11 cellular contexts compared by ENCODE assay signal in the genomic region with DNA sequence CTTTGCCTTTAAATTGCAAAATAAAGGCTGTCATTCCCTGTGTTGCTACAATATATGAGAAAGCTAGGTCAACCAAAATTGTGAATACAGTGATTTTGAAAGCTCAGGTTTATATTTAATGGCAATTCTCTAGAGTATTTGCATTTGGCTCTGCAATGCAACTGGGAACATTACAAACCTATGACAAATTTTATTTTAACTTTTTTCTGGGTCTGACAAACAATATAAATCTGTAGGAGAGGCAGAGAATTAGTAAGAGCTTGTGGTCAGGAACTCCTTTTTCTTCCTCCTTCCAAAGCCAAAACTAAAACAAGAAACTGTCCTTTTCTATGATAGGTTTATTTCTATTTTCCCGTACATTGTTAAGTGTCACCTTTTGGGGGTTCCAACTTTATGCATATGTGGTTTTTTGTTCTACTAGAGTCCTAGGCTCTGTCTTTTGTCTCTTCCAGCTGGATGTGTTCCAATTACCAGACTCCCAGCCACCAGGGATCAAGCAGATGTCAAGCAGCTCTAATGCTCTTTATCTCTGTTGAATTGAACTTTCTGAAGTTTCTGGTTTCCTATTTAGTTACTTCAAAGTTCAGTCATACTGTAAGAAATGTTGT.
DNase-seq lines count a peak whose midpoint lies in the region; ATAC-seq and TF ChIP-seq lines count a peak whose summit lies in the region.
"Had no signal": no experiment of that assay in that cellular context is flagged by ENCODE, and none has a peak within 500 bp of the region (broad histone marks: within the 10 kb centered on the region; RNA-seq: fewer than 3 reads in every experiment).

No MANE protein-coding gene starts in this region.

- DNase-seq in NCI-H1694 treated with DMSO at 0.1 percent for 48 hours (lab: John Stamatoyannopoulos, UW) (peak; percentile 25), NCI-H1694 (lab: John Stamatoyannopoulos, UW) (no peak), PC-3 (no peak), fibroblast of gingiva (ENCODE audit: low read depth) (peak; percentile 27), neural progenitor cell (ENCODE audit: low spot score) (peak; percentile 55), ACHN (no peak), NCI-H774 (lab: John Stamatoyannopoulos, UW) (no peak)
- DNase-seq in activated naive CD4-positive, alpha-beta T cell treated with anti-CD3 and anti-CD28 coated beads, Interleukin-2, amount 50 U/mL, for 16 hours = no peak
- DNase-seq: DMS79 treated with DMSO at 0.1 percent for 48 hours, left cardiac atrium had no signal

- POLR2A ChIA-PET in PC-3 (lab: Charles Lee; ENCODE audit: unreplicated experiment) = interaction anchor here (0.6 to 0.7 kb wide), 2 partner anchors 67 to 417 kb away, joined by 3 read pairs; no protein-coding TSS in a partner anchor

- no peaks in the 10 kb centered on the region for H3K9me3 ChIP-seq in PC-3 (ENCODE audit: low read length)
- H3K9me3 ChIP-seq in neural progenitor cell (ENCODE audit: low read depth) = no peaks in the 10 kb centered on the region

- no peak overlapping the region for H2AFZ ChIP-seq in PC-3 (ENCODE audit: low read length)
- no peak overlapping the region for H2AFZ ChIP-seq in neural progenitor cell (replicated peaks)

- TF ChIP-seq CTCF in PC-3 (conservative IDR thresholded peaks at IDR 0.05; ENCODE audit: low read depth, low read length) = no peak
- TF ChIP-seq CTCF in neural progenitor cell (IDR thresholded peaks at IDR 0.05) = no peak

- H3K4me1 ChIP-seq in PC-3 (ENCODE audit: insufficient read depth, low read length) (no peaks in the 10 kb centered on the region), neural progenitor cell (peaks cover 17% of the 10 kb centered on the region)

- no peaks in the 10 kb centered on the region for H3K9me2 ChIP-seq in PC-3 (replicated peaks; ENCODE audit: low read length)

- H3K4me3 Mint-ChIP-seq in neural progenitor cell = no peak overlapping the region

- BruUV-seq in PC-3 (replicated peaks; lab: Mats Ljungman, UMichigan) = no TSS peak

- no peaks in the 10 kb centered on the region for H4K20me1 ChIP-seq in PC-3 (ENCODE audit: low read length)
- H4K20me1 ChIP-seq in neural progenitor cell (ENCODE audit: low read depth) = no peaks in the 10 kb centered on the region

- H3K27ac ChIP-seq in PC-3 (ENCODE audit: low read length) (no peak overlapping the region), neural progenitor cell (peak overlapping the region; percentile 27)
- H3K27ac ChIP-seq: 22Rv1 had no signal

- H3K36me3 ChIP-seq in PC-3 (ENCODE audit: low read depth, low read length) = peaks cover 9% of the 10 kb centered on the region; the same call in 1 of the 2 replicates
- H3K36me3 ChIP-seq in neural progenitor cell = peaks cover 7% of the 10 kb centered on the region

- no peaks in the 10 kb centered on the region for H3K79me2 ChIP-seq in PC-3 (ENCODE audit: low read length)
- no peaks in the 10 kb centered on the region for H3K79me2 ChIP-seq in neural progenitor cell (ENCODE audit: low read depth)

- H3K27ac Mint-ChIP-seq in neural progenitor cell = no peak overlapping the region

- peaks cover 11% of the 10 kb centered on the region for H3K4me1 Mint-ChIP-seq in neural progenitor cell

- no peaks in the 10 kb centered on the region for H3F3A ChIP-seq in PC-3 (ENCODE audit: low read length, unreplicated experiment)
- H3F3A ChIP-seq in neural progenitor cell (ENCODE audit: low read depth) = peaks cover 6% of the 10 kb centered on the region

- H3K4me3 ChIP-seq in PC-3 (ENCODE audit: low read length) = no peak overlapping the region
- no peak overlapping the region for H3K4me3 ChIP-seq in neural progenitor cell

- ATAC-seq in PC-3 = peak; percentile 53

- no peak overlapping the region for H3K4me2 ChIP-seq in PC-3 (ENCODE audit: low read length)
- H3K4me2 ChIP-seq in neural progenitor cell = peak overlapping the region; percentile 23

- H3K27me3 ChIP-seq in PC-3 (ENCODE audit: low read length) (no peaks in the 10 kb centered on the region), neural progenitor cell (no peaks in the 10 kb centered on the region)

- CTCF ChIA-PET in PC-3 (lab: Charles Lee) = interaction anchor here (0.6 to 1.0 kb wide), 2 partner anchors 49 to 58 kb away, joined by 3 read pairs; no protein-coding TSS in a partner anchor

- intact Hi-C loops in PC-3 (cut with micrococcal nuclease) = no loop called here

- H3K36me3 Mint-ChIP-seq in neural progenitor cell = peaks cover 18% of the 10 kb centered on the region

- no peaks in the 10 kb centered on the region for H3K9me3 Mint-ChIP-seq in neural progenitor cell

- H3K27me3 Mint-ChIP-seq in neural progenitor cell (ENCODE audit: insufficient read depth, low read depth) = no peaks in the 10 kb centered on the region

- no peak overlapping the region for H3K9ac ChIP-seq in PC-3 (ENCODE audit: low read length)
- H3K9ac ChIP-seq in neural progenitor cell = no peak overlapping the region

- in situ Hi-C loops in ACHN (cut with HindIII; ENCODE audit: low pct_ligation_motif_present, low pct_unique_long_range_greater_than_20kb, low sequenced_read_pairs) = no loop called here

Comparison
In these comparisons a context has a peak if more than half of its experiments do, and no peak if none do; other contexts are left out.
1. DNase-seq: peak in NCI-H1694 treated with DMSO at 0.1 percent for 48 hours (single experiment), fibroblast of gingiva (single experiment) and neural progenitor cell (single experiment); none in NCI-H1694 (single experiment), PC-3 (single experiment), ACHN (single experiment), activated naive CD4-positive, alpha-beta T cell treated with anti-CD3 and anti-CD28 coated beads, Interleukin-2, amount 50 U/mL, for 16 hours (single experiment) and NCI-H774 (single experiment).